ENCODE assay signal across 9 cellular contexts in the genomic region with DNA sequence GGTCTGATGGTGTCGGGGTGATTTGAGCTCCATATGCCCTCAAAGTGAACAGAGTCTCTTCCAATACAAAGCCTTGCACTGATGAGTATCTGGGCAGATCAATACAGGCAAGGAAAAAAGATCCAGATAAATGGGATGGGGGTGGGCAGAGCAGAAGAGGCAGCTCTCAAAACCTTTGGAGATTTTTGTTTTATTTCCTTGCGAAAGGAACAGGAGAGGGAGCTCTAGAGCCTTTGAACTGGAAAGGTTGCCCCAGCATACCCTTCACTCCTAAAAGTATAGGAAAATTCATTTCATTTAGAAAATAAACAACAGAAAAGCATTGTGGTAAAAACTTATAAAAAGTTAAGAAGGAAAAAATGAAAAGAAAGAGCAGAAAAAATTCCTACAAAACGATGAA. TPM values are rescaled to one million over a fixed set of nuclear protein-coding genes. Genes with fewer than 3 reads are reported as not detected.
DNase-seq lines count a peak whose midpoint lies in the region; ATAC-seq and TF ChIP-seq lines count a peak whose summit lies in the region.
"Had no signal": no experiment of that assay in that cellular context is flagged by ENCODE, and none has a peak within 500 bp of the region (broad histone marks: within the 10 kb centered on the region; RNA-seq: fewer than 3 reads in every experiment).

No MANE protein-coding gene starts in this region.

- WGBS in liver: 29% methylated on average over 3 of the region's 3 CpGs

- H3K9ac ChIP-seq in KMS-11: no peak overlapping the region
- no peak overlapping the region for H3K9ac ChIP-seq in liver (ENCODE audit: low read depth in 1 of 2, low read length in 2 of 2)

- H3K4me3 ChIP-seq in KMS-11 (IDR thresholded peaks at IDR 0.05; ENCODE audit: insufficient read depth, low read depth, low read length): no peak overlapping the region
- no peak overlapping the region for H3K4me3 ChIP-seq in WI38 (ENCODE audit: low read depth, low read length)
- no peak overlapping the region for H3K4me3 ChIP-seq in liver (ENCODE audit: low read depth in 1 of 3, low read length in 3 of 3)
- H3K4me3 ChIP-seq: gastroesophageal sphincter had no signal

- H3K9me3 ChIP-seq in liver (ENCODE audit: control insufficient read depth in 4 of 4, low read length in 3 of 4): no peaks in the 10 kb centered on the region

- H4K20me1 ChIP-seq in KMS-11 (ENCODE audit: insufficient read depth): no peaks in the 10 kb centered on the region

- no peak overlapping the region for H2AFZ ChIP-seq in KMS-11 (ENCODE audit: low read depth)

- no peaks in the 10 kb centered on the region for H3K79me2 ChIP-seq in KMS-11 (ENCODE audit: insufficient read depth, low read depth)

- H3K4me2 ChIP-seq in KMS-11: no peak overlapping the region

- H3K27ac ChIP-seq in KMS-11 (no peak overlapping the region), liver (ENCODE audit: low read depth in 1 of 2, low read length in 2 of 2) (no peak overlapping the region)
- H3K27ac ChIP-seq: gastroesophageal sphincter had no signal

- H3K36me3 ChIP-seq in KMS-11 (ENCODE audit: insufficient read depth) (no peaks in the 10 kb centered on the region), liver (ENCODE audit: control insufficient read depth in 4 of 4, insufficient read depth in 3 of 4, low read depth in 1 of 4, low read length in 3 of 4) (no peaks in the 10 kb centered on the region)
- H3K36me3 ChIP-seq: gastroesophageal sphincter had no signal

- no peaks in the 10 kb centered on the region for H3K27me3 ChIP-seq in KMS-11 (ENCODE audit: insufficient read depth, low read depth)
- peaks cover 0 to 3% (median 2%) of the 10 kb centered on the region in 4 donors for H3K27me3 ChIP-seq in liver (ENCODE audit: control insufficient read depth in 4 of 4, insufficient read depth in 4 of 4, low read length in 3 of 4)

- TF ChIP-seq RAD21 in liver (IDR thresholded peaks at IDR 0.05): peak; percentile 72 to 73

- TF ChIP-seq CTCF in KMS-11 (conservative IDR thresholded peaks at IDR 0.05; ENCODE audit: low read depth, low read length): peak; percentile 74
- TF ChIP-seq CTCF in WI38 (IDR thresholded peaks at IDR 0.05; ENCODE audit: low read depth, low read length): peak; percentile 24; the same call in 1 of the 2 replicates
- peak; percentile 37 for TF ChIP-seq CTCF in liver (IDR thresholded peaks at IDR 0.05; ENCODE audit: low read depth, low read length, missing input control)

- ATAC-seq in HG03175 (IDR thresholded peaks at IDR 0.05; ENCODE audit: unreplicated experiment): no peak
- ATAC-seq in GM21447 (IDR thresholded peaks at IDR 0.05; ENCODE audit: unreplicated experiment): no peak
- ATAC-seq: gastroesophageal sphincter had no signal

- H3K4me1 ChIP-seq in KMS-11 (ENCODE audit: low read depth, poor library complexity, severe bottlenecking) (peaks cover 11% of the 10 kb centered on the region), liver (ENCODE audit: control insufficient read depth in 4 of 4, insufficient read depth in 4 of 4, low read length in 3 of 4) (no peaks in the 10 kb centered on the region)
- H3K4me1 ChIP-seq: gastroesophageal sphincter had no signal

- DNase-seq in DMS53 (lab: John Stamatoyannopoulos, UW) (peak; percentile 52), anterior cingulate cortex (lab: John Stamatoyannopoulos, UW) (no peak)
- DNase-seq in NK-92 treated with Interleukin-12 subunit alpha and Interleukin-12 subunit beta, amount 100 ng/mL, for 24 hours (lab: John Stamatoyannopoulos, UW): no peak

TF ChIP-seq in liver, 16 proteins besides CTCF, POLR2A, EP300 and RAD21:
- TF ChIP-seq HNF4G (IDR thresholded peaks at IDR 0.05) (no peak), TAF1 (conservative IDR thresholded peaks at IDR 0.05) (no peak), ZBTB33 (IDR thresholded peaks at IDR 0.05) (no peak), FOXA1 (IDR thresholded peaks at IDR 0.05) (no peak), JUND (IDR thresholded peaks at IDR 0.05) (no peak)

RNA-seq across cellular contexts. Expression of gene OLIG2, which starts 31.4 kb away (rescaled TPM):
- not detected for total RNA-seq in liver
- polyA plus RNA-seq in liver: not detected
- total RNA-seq: gastroesophageal sphincter had no signal

Comparison
In these comparisons a context has a peak if more than half of its experiments do, and no peak if none do; other contexts are left out.
1. CTCF ChIP-seq: peak in every context shown above with its lines; median percentile 74 in KMS-11; 37 in liver; 24 in WI38.